In the genomic region with DNA sequence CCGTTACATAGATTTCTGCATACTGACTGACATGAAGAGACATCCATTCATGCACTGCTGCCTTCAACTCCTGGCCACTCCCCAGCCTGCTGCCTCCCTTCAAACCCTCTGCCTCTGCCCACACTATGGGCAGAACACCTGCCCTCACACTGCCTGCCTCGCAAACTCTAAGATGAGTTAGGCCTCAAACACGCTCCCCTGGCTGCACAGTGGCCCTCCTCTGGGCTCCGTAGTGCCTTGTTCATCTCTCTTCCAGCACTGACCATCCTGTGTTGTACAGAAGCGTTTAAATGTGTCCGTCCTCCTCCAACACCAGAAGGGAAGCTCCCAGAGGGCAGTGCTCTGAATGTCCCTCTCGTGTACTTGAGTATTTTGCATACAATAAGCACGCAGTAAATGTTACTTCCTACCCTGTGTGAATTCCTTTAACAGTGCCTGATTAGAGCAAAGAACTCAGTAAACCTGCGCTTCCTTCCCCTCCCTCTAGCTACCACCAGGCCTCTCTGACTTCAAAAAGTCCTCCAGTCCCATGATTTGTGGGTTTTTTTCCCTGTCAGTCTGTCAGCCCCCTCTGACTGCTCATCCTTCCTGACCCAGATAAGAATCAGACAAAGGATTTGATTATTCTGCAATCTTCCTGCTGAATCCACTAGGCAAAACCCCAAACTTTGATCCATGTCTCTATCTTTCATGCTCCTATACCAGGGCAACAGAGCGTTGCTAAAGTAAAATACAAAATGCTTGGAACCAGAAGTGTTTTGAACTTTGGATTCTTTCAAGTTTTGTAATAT, we compare ENCODE assay signal across 22 cellular contexts.
DNase-seq lines count a peak whose midpoint lies in the region; ATAC-seq and TF ChIP-seq lines count a peak whose summit lies in the region.
"Had no signal": no experiment of that assay in that cellular context is flagged by ENCODE, and none has a peak within 500 bp of the region (broad histone marks: within the 10 kb centered on the region; RNA-seq: fewer than 3 reads in every experiment).

No MANE protein-coding gene starts in this region.

- H3K36me3 Mint-ChIP-seq in central memory CD8-positive, alpha-beta T cell (ENCODE audit: insufficient read depth), result peaks cover 19% of the 10 kb centered on the region
- peaks cover 29% of the 10 kb centered on the region for H3K36me3 Mint-ChIP-seq in nephron progenitor cell (ENCODE audit: low read depth)

- in situ Hi-C loops in KBM-7 (cut with MboI; ENCODE audit: low pct_unique_long_range_greater_than_20kb, low sequenced_read_pairs), result no loop called here

- no peak for TF ChIP-seq POLR2A in erythroblast (IDR thresholded peaks at IDR 0.05; ENCODE audit: low read length)

- TF ChIP-seq CTCF in nephron progenitor cell (IDR thresholded peaks at IDR 0.05), result no peak

- peak; percentile 1 for DNase-seq in NCI-H1694 treated with DMSO at 0.1 percent for 48 hours (lab: John Stamatoyannopoulos, UW)
- DNase-seq in NCI-H1694 (lab: John Stamatoyannopoulos, UW), result no peak
- DNase-seq in KBM-7, result peak; percentile 17
- no peak for DNase-seq in central memory CD8-positive, alpha-beta T cell (ENCODE audit: low spot score in 2 of 2)
- DNase-seq in nephron progenitor cell, result no peak
- no peak for DNase-seq in erythroblast (lab: John Stamatoyannopoulos, UW)
- no peak for DNase-seq in iPS-NIHi7 (ENCODE audit: extremely low spot score)
- DNase-seq: 8988T; activated CD4-positive, alpha-beta T cell treated with anti-CD3 and anti-CD28 coated beads, Interleukin-2, amount 50 U/mL, for 4 hours; activated T-cell treated with anti-CD3 and anti-CD28 coated beads, Interleukin-2, amount 50 U/mL, for 1 hour; Calu3; effector memory CD8-positive, alpha-beta T cell; left cardiac atrium; NCI-H1436 treated with DMSO at 0.1 percent for 48 hours; NCI-H774; PC-9; psoas muscle; SIG-M5; small intestine; WERI-Rb-1 had no signal

- ATAC-seq in central memory CD8-positive, alpha-beta T cell (replicated peaks; ENCODE audit: extremely low read depth, poor library complexity, severe bottlenecking), result no peak
- no peak for ATAC-seq in GM19463 (IDR thresholded peaks at IDR 0.05; ENCODE audit: unreplicated experiment)
- ATAC-seq: effector memory CD8-positive, alpha-beta T cell; left cardiac atrium; psoas muscle had no signal

- peaks cover 37% of the 10 kb centered on the region for H3K4me1 Mint-ChIP-seq in central memory CD8-positive, alpha-beta T cell
- peaks cover 38% of the 10 kb centered on the region for H3K4me1 Mint-ChIP-seq in nephron progenitor cell

- H3K27ac Mint-ChIP-seq in central memory CD8-positive, alpha-beta T cell (ENCODE audit: low read depth), result peak overlapping the region; percentile 53
- H3K27ac Mint-ChIP-seq in nephron progenitor cell, result peak overlapping the region; percentile 54

- no peaks in the 10 kb centered on the region for H3K9me3 Mint-ChIP-seq in central memory CD8-positive, alpha-beta T cell
- H3K9me3 Mint-ChIP-seq in nephron progenitor cell, result no peaks in the 10 kb centered on the region
- H3K9me3 Mint-ChIP-seq: activated naive CD4-positive, alpha-beta T cell treated with anti-CD3 and anti-CD28 coated beads, Interleukin-2, amount 50 U/mL, for 24 hours; effector memory CD8-positive, alpha-beta T cell had no signal

- H3K27me3 Mint-ChIP-seq in central memory CD8-positive, alpha-beta T cell, result no peaks in the 10 kb centered on the region
- H3K27me3 Mint-ChIP-seq in nephron progenitor cell (ENCODE audit: low read depth, poor library complexity), result peaks cover 3% of the 10 kb centered on the region
- H3K27me3 Mint-ChIP-seq: activated naive CD4-positive, alpha-beta T cell treated with anti-CD3 and anti-CD28 coated beads, Interleukin-2, amount 50 U/mL, for 24 hours; effector memory CD8-positive, alpha-beta T cell had no signal

- no peak overlapping the region for H3K4me3 Mint-ChIP-seq in central memory CD8-positive, alpha-beta T cell
- H3K4me3 Mint-ChIP-seq in nephron progenitor cell, result no peak overlapping the region
- H3K4me3 Mint-ChIP-seq: activated naive CD4-positive, alpha-beta T cell treated with anti-CD3 and anti-CD28 coated beads, Interleukin-2, amount 50 U/mL, for 24 hours; effector memory CD8-positive, alpha-beta T cell had no signal

Comparison
In these comparisons a context has a peak if more than half of its experiments do, and no peak if none do; other contexts are left out.
1. DNase-seq: peak in NCI-H1694 treated with DMSO at 0.1 percent for 48 hours (single experiment) and KBM-7 (single experiment); none in NCI-H1694 (single experiment), central memory CD8-positive, alpha-beta T cell (0 of 2), nephron progenitor cell (single experiment), erythroblast (0 of 2) and iPS-NIHi7 (single experiment).